ENCODE assay signal across 22 cellular contexts in genomic region chr18:967037-967576, GRCh38.
"Had no signal": no experiment of that assay in that cellular context is flagged by ENCODE, and none has a peak within 500 bp of the region (broad histone marks: within the 10 kb centered on the region; RNA-seq: fewer than 3 reads in every experiment).

No MANE protein-coding gene starts in this region.

- H3K27me3 ChIP-seq: colonic mucosa, uterus had no signal

- ATAC-seq: activated CD8-positive, alpha-beta memory T cell treated with anti-CD3 and anti-CD28 coated beads, Interleukin-2, amount 10 ng/mL, durations not matched to agents 7 days and 5 days; lower lobe of right lung; stimulated activated naive CD8-positive, alpha-beta T cell treated with anti-CD3 and anti-CD28 coated beads, Interleukin-15, Interleukin-2, amounts not matched to agents 100 U/mL and 50 U/mL, for 24 hours had no signal

- H3K27ac Mint-ChIP-seq: activated CD4-positive, alpha-beta memory T cell treated with anti-CD3 and anti-CD28 coated beads, Interleukin-2, amount 10 ng/mL, durations not matched to agents 7 days and 5 days; activated CD8-positive, alpha-beta memory T cell treated with anti-CD3 and anti-CD28 coated beads, Interleukin-2, amount 10 ng/mL, durations not matched to agents 7 days and 5 days; brain; endodermal cell had no signal

- H3K9me3 Mint-ChIP-seq: activated CD4-positive, alpha-beta memory T cell treated with anti-CD3 and anti-CD28 coated beads, Interleukin-2, amount 10 ng/mL, durations not matched to agents 7 days and 5 days; central memory CD8-positive, alpha-beta T cell had no signal

- H3K9me3 ChIP-seq: colonic mucosa, lower lobe of right lung, transverse colon, uterus had no signal

- H3K4me3 ChIP-seq: colonic mucosa, lower lobe of right lung, transverse colon, uterus had no signal

- H3K36me3 Mint-ChIP-seq: activated CD8-positive, alpha-beta memory T cell treated with anti-CD3 and anti-CD28 coated beads, Interleukin-2, amount 10 ng/mL, durations not matched to agents 7 days and 5 days; brain had no signal

- H3K4me1 ChIP-seq: colonic mucosa, lower lobe of right lung, transverse colon, uterus had no signal

- H3K27ac ChIP-seq: colonic mucosa, epithelial cell of prostate, lower lobe of right lung, transverse colon, uterus had no signal

- H3K36me3 ChIP-seq: colonic mucosa, lower lobe of right lung, transverse colon, uterus had no signal

- DNase-seq: activated CD4-positive, alpha-beta memory T cell treated with anti-CD3 and anti-CD28 coated beads, Interleukin-2, amount 10 ng/mL, durations not matched to agents 7 days and 5 days; activated CD4-positive, alpha-beta T cell treated with anti-CD3 and anti-CD28 coated beads for 48 hours; activated CD4-positive, CD25-positive, alpha-beta regulatory T cell; activated CD8-positive, alpha-beta memory T cell treated with anti-CD3 and anti-CD28 coated beads, Interleukin-2, amount 10 ng/mL, durations not matched to agents 7 days and 5 days; activated naive CD4-positive, alpha-beta T cell; colonic mucosa; endodermal cell; foreskin melanocyte; glutamatergic neuron; hippocampal formation; lower lobe of right lung; occipital lobe; posterior cingulate gyrus; retina; stimulated activated CD4-positive, alpha-beta T cell treated with anti-CD3 and anti-CD28 coated beads, Interleukin-12 subunit alpha, Interleukin-12 subunit beta, amount 100 ng/mL, for 4 hours; stimulated activated naive CD8-positive, alpha-beta T cell treated with anti-CD3 and anti-CD28 coated beads, Interleukin-15, Interleukin-2, amounts not matched to agents 100 U/mL and 50 U/mL, for 24 hours; substantia nigra; transverse colon; uterus had no signal
